Comparison of ENCODE assay signal across 9 cellular contexts in the genomic region with DNA sequence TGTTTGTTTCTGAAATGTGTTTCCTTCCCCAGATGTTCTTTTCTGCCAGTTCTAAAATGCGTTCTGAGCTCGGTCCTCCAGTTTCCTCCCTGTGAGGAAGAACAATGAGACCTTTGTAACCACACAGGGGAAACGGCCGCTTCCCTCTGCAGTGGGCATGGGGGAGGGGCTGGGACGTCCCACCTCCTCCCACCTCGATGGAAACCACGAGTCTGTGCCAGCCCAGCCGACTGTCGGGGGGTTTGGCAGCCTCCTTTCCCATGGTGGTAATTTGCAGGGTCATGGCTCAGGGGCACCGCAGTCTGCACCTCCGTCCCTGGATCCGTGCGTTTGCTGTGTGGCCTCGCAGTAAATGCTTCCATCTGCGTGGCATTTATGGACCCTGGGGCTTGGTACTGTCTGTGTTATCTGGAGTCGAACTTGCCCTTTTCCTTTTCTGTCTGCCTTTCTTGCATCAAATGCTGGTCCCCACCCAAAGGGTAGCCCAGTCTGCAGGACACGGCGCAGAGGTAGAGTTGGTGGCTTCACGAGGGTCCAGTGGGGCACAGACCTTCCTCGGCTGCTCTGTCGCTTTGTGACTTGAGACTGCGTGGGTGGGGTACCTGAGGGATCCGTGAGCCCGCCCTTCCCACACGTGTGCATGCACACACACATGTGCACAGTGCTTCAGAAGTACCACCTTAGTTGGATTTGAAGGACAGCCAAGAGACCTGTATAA.
A peak's percentile ranks its signal among the peaks of the same experiment; 100 is the strongest.
DNase-seq lines count a peak whose midpoint lies in the region; ATAC-seq, FAIRE-seq and TF ChIP-seq lines count a peak whose summit lies in the region.
"Had no signal": no experiment of that assay in that cellular context is flagged by ENCODE, and none has a peak within 500 bp of the region (broad histone marks: within the 10 kb centered on the region; RNA-seq: fewer than 3 reads in every experiment).

No MANE protein-coding gene starts in this region.

- no peak for TF ChIP-seq CTCF in NB4 (IDR thresholded peaks at IDR 0.05; ENCODE audit: low read depth, low read length)

- peak; percentile 41 for FAIRE-seq in A204.1 (lab: Jason Lieb, UNC)

- TF ChIP-seq POLR2A in NB4 (IDR thresholded peaks at IDR 0.05; ENCODE audit: extremely low read depth, insufficient read length), result no peak

- H3K27ac ChIP-seq in caudate nucleus (ENCODE audit: low read depth, low read length), result peak overlapping the region; percentile 88

- DNase-seq in NB4 (ENCODE audit: low read depth) (peak; percentile 74), caudate nucleus (lab: John Stamatoyannopoulos, UW) (peak in 42 of 61 donors; percentile 10 to 71 (median 38)), midbrain (lab: John Stamatoyannopoulos, UW) (peak; percentile 81), AG08396 (ENCODE audit: low spot score) (no peak)
- DNase-seq in activated effector memory CD4-positive, alpha-beta T cell treated with anti-CD3 and anti-CD28 coated beads, Interleukin-2, amount 50 U/mL, for 16 hours, result no peak
- DNase-seq: NCI-H1436 treated with DMSO at 0.1 percent for 48 hours had no signal

- ATAC-seq in HG03460 (IDR thresholded peaks at IDR 0.05; ENCODE audit: unreplicated experiment) (no peak), HG02885 (IDR thresholded peaks at IDR 0.05; ENCODE audit: poor library complexity, unreplicated experiment) (no peak)

- H3K4me3 ChIP-seq in NB4 (ENCODE audit: low read depth, low read length), result no peak overlapping the region

Comparison
In these comparisons a context has a peak if more than half of its experiments do, and no peak if none do; other contexts are left out.
1. DNase-seq: peak in NB4 (single experiment), caudate nucleus (42 of 61) and midbrain (single experiment); none in AG08396 (single experiment) and activated effector memory CD4-positive, alpha-beta T cell treated with anti-CD3 and anti-CD28 coated beads, Interleukin-2, amount 50 U/mL, for 16 hours (single experiment).